In genomic region chr2:3620834-3621233, GRCh38 we compare ENCODE assay signal across 1 cellular context.
TF ChIP-seq lines count a peak whose summit lies in the region.

No MANE protein-coding gene starts in this region.

TF ChIP-seq in HepG2, 621 proteins besides CTCF, POLR2A, EP300 and RAD21 (continued from another document and continues in another):
- TF ChIP-seq, protein P1, sequence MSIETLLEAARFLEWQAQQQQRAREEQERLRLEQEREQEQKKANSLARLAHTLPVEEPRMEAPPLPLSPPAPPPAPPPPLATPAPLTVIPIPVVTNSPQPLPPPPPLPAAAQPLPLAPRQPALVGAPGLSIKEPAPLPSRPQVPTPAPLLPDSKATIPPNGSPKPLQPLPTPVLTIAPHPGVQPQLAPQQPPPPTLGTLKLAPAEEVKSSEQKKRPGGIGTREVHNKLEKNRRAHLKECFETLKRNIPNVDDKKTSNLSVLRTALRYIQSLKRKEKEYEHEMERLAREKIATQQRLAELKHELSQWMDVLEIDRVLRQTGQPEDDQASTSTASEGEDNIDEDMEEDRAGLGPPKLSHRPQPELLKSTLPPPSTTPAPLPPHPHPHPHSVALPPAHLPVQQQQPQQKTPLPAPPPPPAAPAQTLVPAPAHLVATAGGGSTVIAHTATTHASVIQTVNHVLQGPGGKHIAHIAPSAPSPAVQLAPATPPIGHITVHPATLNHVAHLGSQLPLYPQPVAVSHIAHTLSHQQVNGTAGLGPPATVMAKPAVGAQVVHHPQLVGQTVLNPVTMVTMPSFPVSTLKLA (IDR thresholded peaks at IDR 0.05), result no peak
- TF ChIP-seq DDIT3 (CRISPR knock-in tag; IDR thresholded peaks at IDR 0.05), result no peak
- TF ChIP-seq, protein P2, sequence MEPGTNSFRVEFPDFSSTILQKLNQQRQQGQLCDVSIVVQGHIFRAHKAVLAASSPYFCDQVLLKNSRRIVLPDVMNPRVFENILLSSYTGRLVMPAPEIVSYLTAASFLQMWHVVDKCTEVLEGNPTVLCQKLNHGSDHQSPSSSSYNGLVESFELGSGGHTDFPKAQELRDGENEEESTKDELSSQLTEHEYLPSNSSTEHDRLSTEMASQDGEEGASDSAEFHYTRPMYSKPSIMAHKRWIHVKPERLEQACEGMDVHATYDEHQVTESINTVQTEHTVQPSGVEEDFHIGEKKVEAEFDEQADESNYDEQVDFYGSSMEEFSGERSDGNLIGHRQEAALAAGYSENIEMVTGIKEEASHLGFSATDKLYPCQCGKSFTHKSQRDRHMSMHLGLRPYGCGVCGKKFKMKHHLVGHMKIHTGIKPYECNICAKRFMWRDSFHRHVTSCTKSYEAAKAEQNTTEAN (CRISPR knock-in tag; conservative IDR thresholded peaks at IDR 0.05), result no peak
- TF ChIP-seq ZNF235 (CRISPR knock-in tag; IDR thresholded peaks at IDR 0.05; ENCODE audit: borderline replicate concordance), result no peak
- TF ChIP-seq AGO2 (optimal IDR thresholded peaks at IDR 0.05; ENCODE audit: low read depth, low read length), result no peak
- no peak for TF ChIP-seq ZNF343 (CRISPR knock-in tag; IDR thresholded peaks at IDR 0.05)
- TF ChIP-seq ZBTB38 (CRISPR knock-in tag; IDR thresholded peaks at IDR 0.05), result no peak
- TF ChIP-seq AHR (CRISPR knock-in tag; IDR thresholded peaks at IDR 0.05), result no peak
- TF ChIP-seq IKZF1 (IDR thresholded peaks at IDR 0.05), result no peak
- no peak for TF ChIP-seq SMARCE1 (IDR thresholded peaks at IDR 0.05; ENCODE audit: borderline replicate concordance)
- no peak for TF ChIP-seq ZNF788 (CRISPR knock-in tag; IDR thresholded peaks at IDR 0.05; ENCODE audit: borderline replicate concordance)
- TF ChIP-seq SAP130 (CRISPR knock-in tag; IDR thresholded peaks at IDR 0.05; ENCODE audit: low read depth), result peak; percentile 77
- TF ChIP-seq, protein P3, sequence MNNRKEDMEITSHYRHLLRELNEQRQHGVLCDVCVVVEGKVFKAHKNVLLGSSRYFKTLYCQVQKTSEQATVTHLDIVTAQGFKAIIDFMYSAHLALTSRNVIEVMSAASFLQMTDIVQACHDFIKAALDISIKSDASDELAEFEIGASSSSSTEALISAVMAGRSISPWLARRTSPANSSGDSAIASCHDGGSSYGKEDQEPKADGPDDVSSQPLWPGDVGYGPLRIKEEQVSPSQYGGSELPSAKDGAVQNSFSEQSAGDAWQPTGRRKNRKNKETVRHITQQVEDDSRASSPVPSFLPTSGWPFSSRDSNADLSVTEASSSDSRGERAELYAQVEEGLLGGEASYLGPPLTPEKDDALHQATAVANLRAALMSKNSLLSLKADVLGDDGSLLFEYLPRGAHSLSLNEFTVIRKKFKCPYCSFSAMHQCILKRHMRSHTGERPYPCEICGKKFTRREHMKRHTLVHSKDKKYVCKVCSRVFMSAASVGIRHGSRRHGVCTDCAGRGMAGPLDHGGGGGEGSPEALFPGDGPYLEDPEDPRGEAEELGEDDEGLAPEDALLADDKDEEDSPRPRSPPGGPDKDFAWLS (CRISPR knock-in tag; IDR thresholded peaks at IDR 0.05; ENCODE audit: borderline replicate concordance), result no peak
- TF ChIP-seq, protein P4, sequence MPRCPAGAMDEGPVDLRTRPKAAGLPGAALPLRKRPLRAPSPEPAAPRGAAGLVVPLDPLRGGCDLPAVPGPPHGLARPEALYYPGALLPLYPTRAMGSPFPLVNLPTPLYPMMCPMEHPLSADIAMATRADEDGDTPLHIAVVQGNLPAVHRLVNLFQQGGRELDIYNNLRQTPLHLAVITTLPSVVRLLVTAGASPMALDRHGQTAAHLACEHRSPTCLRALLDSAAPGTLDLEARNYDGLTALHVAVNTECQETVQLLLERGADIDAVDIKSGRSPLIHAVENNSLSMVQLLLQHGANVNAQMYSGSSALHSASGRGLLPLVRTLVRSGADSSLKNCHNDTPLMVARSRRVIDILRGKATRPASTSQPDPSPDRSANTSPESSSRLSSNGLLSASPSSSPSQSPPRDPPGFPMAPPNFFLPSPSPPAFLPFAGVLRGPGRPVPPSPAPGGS (CRISPR knock-in tag; IDR thresholded peaks at IDR 0.05), result no peak
- no peak for TF ChIP-seq ZNF44 (CRISPR knock-in tag; IDR thresholded peaks at IDR 0.05)
- no peak for TF ChIP-seq NR2C2 (CRISPR knock-in tag; IDR thresholded peaks at IDR 0.05; ENCODE audit: borderline replicate concordance)
- TF ChIP-seq ZNF232 (CRISPR knock-in tag; IDR thresholded peaks at IDR 0.05; ENCODE audit: borderline replicate concordance), result no peak
- no peak; the same call in 1 of the 2 replicates for TF ChIP-seq STAG1 (CRISPR knock-in tag; IDR thresholded peaks at IDR 0.05)
- no peak for TF ChIP-seq CREB3 (CRISPR knock-in tag; IDR thresholded peaks at IDR 0.05)
- TF ChIP-seq ZSCAN25 (CRISPR knock-in tag; IDR thresholded peaks at IDR 0.05), result no peak
- TF ChIP-seq FLYWCH1 (CRISPR knock-in tag; IDR thresholded peaks at IDR 0.05), result no peak
- TF ChIP-seq THYN1 (CRISPR knock-in tag; IDR thresholded peaks at IDR 0.05; ENCODE audit: borderline replicate concordance, low read depth), result no peak
- TF ChIP-seq TRIM22 (IDR thresholded peaks at IDR 0.05), result no peak
- TF ChIP-seq YY1 (IDR thresholded peaks at IDR 0.05; ENCODE audit: insufficient read depth, insufficient replicate concordance, low read depth, low read length), result no peak
- TF ChIP-seq ZNF839 (CRISPR knock-in tag; IDR thresholded peaks at IDR 0.05; ENCODE audit: borderline replicate concordance), result no peak
- no peak for TF ChIP-seq CCAR2 (optimal IDR thresholded peaks at IDR 0.05; ENCODE audit: low read depth, low read length)
- peak; percentile 60; the same call in 1 of the 2 replicates for TF ChIP-seq MTF1 (CRISPR knock-in tag; IDR thresholded peaks at IDR 0.05)
- TF ChIP-seq NFE2L2 (IDR thresholded peaks at IDR 0.05; ENCODE audit: low read length), result no peak
- TF ChIP-seq KLF6 (CRISPR knock-in tag; IDR thresholded peaks at IDR 0.05), result no peak
- no peak for TF ChIP-seq ZNF33A (CRISPR knock-in tag; IDR thresholded peaks at IDR 0.05; ENCODE audit: borderline replicate concordance)
- TF ChIP-seq MED8 (CRISPR knock-in tag; IDR thresholded peaks at IDR 0.05; ENCODE audit: insufficient replicate concordance), result no peak
- TF ChIP-seq NFE2 (CRISPR knock-in tag; IDR thresholded peaks at IDR 0.05), result no peak
- no peak for TF ChIP-seq ZNF883 (CRISPR knock-in tag; IDR thresholded peaks at IDR 0.05; ENCODE audit: not compliant biosample characterization)
- TF ChIP-seq ZNF747 (CRISPR knock-in tag; IDR thresholded peaks at IDR 0.05; ENCODE audit: borderline replicate concordance), result no peak
- TF ChIP-seq TIGD3 (CRISPR knock-in tag; IDR thresholded peaks at IDR 0.05; ENCODE audit: borderline replicate concordance), result no peak
- TF ChIP-seq ZSCAN22 (CRISPR knock-in tag; IDR thresholded peaks at IDR 0.05), result no peak
- no peak for TF ChIP-seq ZNF451 (CRISPR knock-in tag; IDR thresholded peaks at IDR 0.05)
- TF ChIP-seq MATR3 (CRISPR knock-in tag; IDR thresholded peaks at IDR 0.05), result no peak
- TF ChIP-seq FOXK1 (CRISPR knock-in tag; IDR thresholded peaks at IDR 0.05; ENCODE audit: borderline replicate concordance, low read depth), result no peak
- TF ChIP-seq ZNF562 (CRISPR knock-in tag; IDR thresholded peaks at IDR 0.05; ENCODE audit: borderline replicate concordance), result no peak
- TF ChIP-seq, protein P5, sequence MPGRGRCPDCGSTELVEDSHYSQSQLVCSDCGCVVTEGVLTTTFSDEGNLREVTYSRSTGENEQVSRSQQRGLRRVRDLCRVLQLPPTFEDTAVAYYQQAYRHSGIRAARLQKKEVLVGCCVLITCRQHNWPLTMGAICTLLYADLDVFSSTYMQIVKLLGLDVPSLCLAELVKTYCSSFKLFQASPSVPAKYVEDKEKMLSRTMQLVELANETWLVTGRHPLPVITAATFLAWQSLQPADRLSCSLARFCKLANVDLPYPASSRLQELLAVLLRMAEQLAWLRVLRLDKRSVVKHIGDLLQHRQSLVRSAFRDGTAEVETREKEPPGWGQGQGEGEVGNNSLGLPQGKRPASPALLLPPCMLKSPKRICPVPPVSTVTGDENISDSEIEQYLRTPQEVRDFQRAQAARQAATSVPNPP (CRISPR knock-in tag; IDR thresholded peaks at IDR 0.05), result no peak
- TF ChIP-seq HOXA9 (CRISPR knock-in tag; IDR thresholded peaks at IDR 0.05; ENCODE audit: borderline replicate concordance), result no peak
- TF ChIP-seq DMAP1 (CRISPR knock-in tag; IDR thresholded peaks at IDR 0.05), result no peak
- no peak for TF ChIP-seq TFDP1 (CRISPR knock-in tag; IDR thresholded peaks at IDR 0.05; ENCODE audit: borderline replicate concordance)
- no peak for TF ChIP-seq ZNF34 (CRISPR knock-in tag; IDR thresholded peaks at IDR 0.05; ENCODE audit: borderline replicate concordance)
- TF ChIP-seq KDM5A (IDR thresholded peaks at IDR 0.05; ENCODE audit: borderline replicate concordance, low read length), result no peak
- TF ChIP-seq ZBTB25 (CRISPR knock-in tag; IDR thresholded peaks at IDR 0.05), result no peak
- TF ChIP-seq FOXM1 (CRISPR knock-in tag; IDR thresholded peaks at IDR 0.05), result no peak
- no peak for TF ChIP-seq GPBP1L1 (CRISPR knock-in tag; IDR thresholded peaks at IDR 0.05)
- no peak for TF ChIP-seq ZNF572 (CRISPR knock-in tag; IDR thresholded peaks at IDR 0.05)
- no peak for TF ChIP-seq KDM1A (CRISPR knock-in tag; IDR thresholded peaks at IDR 0.05)
- TF ChIP-seq ZBTB2 (CRISPR knock-in tag; IDR thresholded peaks at IDR 0.05; ENCODE audit: low read depth), result no peak
- no peak for TF ChIP-seq KAT2B (IDR thresholded peaks at IDR 0.05; ENCODE audit: borderline replicate concordance, low read depth, low read length)
